Comparison of ENCODE assay signal across 14 cellular contexts in the genomic region with DNA sequence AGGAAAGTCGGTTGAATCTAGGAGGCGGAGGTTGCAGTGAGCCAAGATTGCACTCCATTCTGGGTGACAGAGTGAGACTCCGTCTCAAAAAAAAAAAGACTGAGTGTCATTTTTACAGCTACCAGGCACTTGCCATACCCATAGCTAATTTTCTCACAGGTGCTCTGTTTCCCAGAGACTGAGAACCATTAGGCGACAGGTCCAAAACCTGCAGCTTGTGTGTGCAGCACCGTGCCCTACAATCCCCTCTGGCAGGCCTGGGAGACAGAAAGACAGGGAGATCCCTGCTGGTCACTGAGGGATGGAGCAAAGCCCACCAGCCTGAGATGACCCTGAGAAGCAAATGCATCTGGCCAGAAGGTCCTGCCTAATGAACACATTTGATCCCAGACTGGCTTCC. TPM values are rescaled to one million over a fixed set of nuclear protein-coding genes. Genes with fewer than 3 reads are reported as not detected.
DNase-seq lines count a peak whose midpoint lies in the region; ATAC-seq, FAIRE-seq and TF ChIP-seq lines count a peak whose summit lies in the region.
"Had no signal": no experiment of that assay in that cellular context is flagged by ENCODE, and none has a peak within 500 bp of the region (broad histone marks: within the 10 kb centered on the region; RNA-seq: fewer than 3 reads in every experiment).

No MANE protein-coding gene starts in this region.

- peaks cover 2% of the 10 kb centered on the region; the same call in 1 of the 2 replicates for H4K20me1 ChIP-seq in KMS-11 (ENCODE audit: insufficient read depth)

- POLR2A ChIA-PET in CD8-positive, alpha-beta memory T cell (lab: Charles Lee) = no interaction called here

- no peaks in the 10 kb centered on the region for H3K27me3 ChIP-seq in CD8-positive, alpha-beta memory T cell (ENCODE audit: insufficient read depth, low read length, poor library complexity, severe bottlenecking)
- no peaks in the 10 kb centered on the region for H3K27me3 ChIP-seq in KMS-11 (ENCODE audit: insufficient read depth, low read depth)
- H3K27me3 ChIP-seq: brain microvascular endothelial cell, gastroesophageal sphincter, spleen, transverse colon had no signal

- TF ChIP-seq POLR2A in GM18505 (IDR thresholded peaks at IDR 0.05; ENCODE audit: borderline replicate concordance, extremely low read depth, insufficient read depth, insufficient read length) = no peak

- peak overlapping the region in 6 of 7 donors; percentile 86 to 99 (median 89) for H3K4me3 Mint-ChIP-seq in CD8-positive, alpha-beta memory T cell
- peak overlapping the region; percentile 39 for H3K4me3 Mint-ChIP-seq in activated T-helper 2 cell treated with anti-CD3 and anti-CD28 coated beads, Interferon-gamma antibody, Interleukin-2, Interleukin-4, amounts not matched to agents 10 μg/mL and 5 μg/mL and 100 μg/mL, durations not matched to agents 14 hours and 24 hours and 36 hours (ENCODE audit: low read depth)
- peak overlapping the region; percentile 90 to 98 (median 94) for H3K4me3 Mint-ChIP-seq in nephron

- peaks cover 0 to 5% of the 10 kb centered on the region in 2 donors for H3K27me3 Mint-ChIP-seq in CD8-positive, alpha-beta memory T cell
- H3K27me3 Mint-ChIP-seq in activated T-helper 2 cell treated with anti-CD3 and anti-CD28 coated beads, Interferon-gamma antibody, Interleukin-2, Interleukin-4, amounts not matched to agents 10 μg/mL and 5 μg/mL and 100 μg/mL, durations not matched to agents 14 hours and 24 hours and 36 hours (ENCODE audit: low read depth) = no peaks in the 10 kb centered on the region
- H3K27me3 Mint-ChIP-seq in nephron (ENCODE audit: low read depth) = no peaks in the 10 kb centered on the region

- no peak for FAIRE-seq in D721Med (lab: Jason Lieb, UNC)

- H3K36me3 Mint-ChIP-seq in CD8-positive, alpha-beta memory T cell = peaks cover 0 to 9% (median 0%) of the 10 kb centered on the region in 3 donors
- peaks cover 7% of the 10 kb centered on the region for H3K36me3 Mint-ChIP-seq in activated T-helper 2 cell treated with anti-CD3 and anti-CD28 coated beads, Interferon-gamma antibody, Interleukin-2, Interleukin-4, amounts not matched to agents 10 μg/mL and 5 μg/mL and 100 μg/mL, durations not matched to agents 14 hours and 24 hours and 36 hours (ENCODE audit: low read depth)
- H3K36me3 Mint-ChIP-seq in nephron (ENCODE audit: low read depth) = peaks cover 6% of the 10 kb centered on the region

- no peaks in the 10 kb centered on the region for H3K36me3 ChIP-seq in CD8-positive, alpha-beta memory T cell (ENCODE audit: insufficient read depth, low read length)
- H3K36me3 ChIP-seq in KMS-11 (ENCODE audit: insufficient read depth) = no peaks in the 10 kb centered on the region
- H3K36me3 ChIP-seq: brain microvascular endothelial cell, transverse colon had no signal

- peak overlapping the region in 3 of 8 donors; percentile 29 to 98 (median 33) for H3K27ac Mint-ChIP-seq in CD8-positive, alpha-beta memory T cell
- no peak overlapping the region for H3K27ac Mint-ChIP-seq in activated T-helper 2 cell treated with anti-CD3 and anti-CD28 coated beads, Interferon-gamma antibody, Interleukin-2, Interleukin-4, amounts not matched to agents 10 μg/mL and 5 μg/mL and 100 μg/mL, durations not matched to agents 14 hours and 24 hours and 36 hours
- H3K27ac Mint-ChIP-seq in nephron = peak overlapping the region in 2 of 3 experiments; percentile 32 to 39

- no peak overlapping the region for H3K27ac ChIP-seq in CD8-positive, alpha-beta memory T cell (ENCODE audit: low read depth, low read length)
- H3K27ac ChIP-seq in KMS-11 = no peak overlapping the region; the same call in 1 of the 2 replicates
- H3K27ac ChIP-seq: brain microvascular endothelial cell had no signal

- CTCF ChIA-PET in CD8-positive, alpha-beta memory T cell (lab: Charles Lee) = interaction anchor here (1.2 to 8.3 kb wide), 2 partner anchors 17 to 58 kb away, joined by 3 to 83 read pairs; no protein-coding TSS in a partner anchor

- peaks cover 10% of the 10 kb centered on the region for H3K4me1 ChIP-seq in CD8-positive, alpha-beta memory T cell (ENCODE audit: insufficient read depth, low read length)
- H3K4me1 ChIP-seq in KMS-11 (ENCODE audit: low read depth, poor library complexity, severe bottlenecking) = peaks cover 23% of the 10 kb centered on the region

- H3K4me1 Mint-ChIP-seq in CD8-positive, alpha-beta memory T cell = peaks cover 14 to 32% (median 14%) of the 10 kb centered on the region in 3 donors
- peaks cover 8% of the 10 kb centered on the region for H3K4me1 Mint-ChIP-seq in activated T-helper 2 cell treated with anti-CD3 and anti-CD28 coated beads, Interferon-gamma antibody, Interleukin-2, Interleukin-4, amounts not matched to agents 10 μg/mL and 5 μg/mL and 100 μg/mL, durations not matched to agents 14 hours and 24 hours and 36 hours (ENCODE audit: low read depth)
- peaks cover 15% of the 10 kb centered on the region for H3K4me1 Mint-ChIP-seq in nephron

- no peak overlapping the region for H2AFZ ChIP-seq in KMS-11 (ENCODE audit: low read depth)

- no peak overlapping the region for H3K4me3 ChIP-seq in CD8-positive, alpha-beta memory T cell (ENCODE audit: low read length)
- H3K4me3 ChIP-seq in KMS-11 (IDR thresholded peaks at IDR 0.05; ENCODE audit: insufficient read depth, low read depth, low read length) = no peak overlapping the region

- peak overlapping the region; percentile 98 for H3K4me2 ChIP-seq in KMS-11

- peaks cover 66% of the 10 kb centered on the region for H3K79me2 ChIP-seq in KMS-11 (ENCODE audit: insufficient read depth, low read depth)

- no peaks in the 10 kb centered on the region for H3K9me3 ChIP-seq in CD8-positive, alpha-beta memory T cell (ENCODE audit: low read length)
- H3K9me3 ChIP-seq: gastroesophageal sphincter, spleen, transverse colon had no signal

- no peak for ATAC-seq in GM18505 (IDR thresholded peaks at IDR 0.05; ENCODE audit: unreplicated experiment)
- ATAC-seq: gastroesophageal sphincter had no signal

- no peak for DNase-seq in CD8-positive, alpha-beta memory T cell
- no peak for DNase-seq in activated T-helper 2 cell treated with anti-CD3 and anti-CD28 coated beads, Interferon-gamma antibody, Interleukin-2, Interleukin-4, amounts not matched to agents 10 μg/mL and 5 μg/mL and 100 μg/mL, durations not matched to agents 14 hours and 24 hours and 36 hours (ENCODE audit: low spot score)
- DNase-seq in ecto neural progenitor cell (ENCODE audit: low spot score) (no peak), D721Med (ENCODE audit: insufficient read length, low spot score) (no peak)
- DNase-seq: brain microvascular endothelial cell, MV-4-11, NCI-H2171 treated with DMSO at 0.1 percent for 48 hours, spleen, transverse colon had no signal

- peaks cover 0 to 2% (median 0%) of the 10 kb centered on the region in 5 donors for H3K9me3 Mint-ChIP-seq in CD8-positive, alpha-beta memory T cell
- no peaks in the 10 kb centered on the region for H3K9me3 Mint-ChIP-seq in activated T-helper 2 cell treated with anti-CD3 and anti-CD28 coated beads, Interferon-gamma antibody, Interleukin-2, Interleukin-4, amounts not matched to agents 10 μg/mL and 5 μg/mL and 100 μg/mL, durations not matched to agents 14 hours and 24 hours and 36 hours
- H3K9me3 Mint-ChIP-seq in nephron = no peaks in the 10 kb centered on the region
- H3K9me3 Mint-ChIP-seq: T-helper 1 cell treated with Interleukin-12 subunit alpha and Interleukin-12 subunit beta and Interleukin-4 antibody, amounts not matched to agents 30 μg/mL and 1 μg/mL, for 36 hours had no signal

- TF ChIP-seq CTCF in KMS-11 (conservative IDR thresholded peaks at IDR 0.05; ENCODE audit: low read depth, low read length) = no peak
- TF ChIP-seq CTCF in nephron (IDR thresholded peaks at IDR 0.05; ENCODE audit: unreplicated experiment in 3 of 3) = no peak
- no peak for TF ChIP-seq CTCF in D721Med (IDR thresholded peaks at IDR 0.05; ENCODE audit: insufficient read depth, missing control alignments)

- intact Hi-C loops in activated T-helper 2 cell treated with anti-CD3 and anti-CD28 coated beads, Interferon-gamma antibody, Interleukin-2, Interleukin-4, amounts not matched to agents 10 μg/mL and 5 μg/mL and 100 μg/mL, durations not matched to agents 14 hours and 24 hours and 36 hours (cut with micrococcal nuclease) = loop anchor here (5.0 to 10.0 kb wide), 2 partner anchors 555 to 768 kb away; partner anchors contain the start of genes CLUAP1 and TRAP1

- no peak overlapping the region for H3K9ac ChIP-seq in KMS-11

RNA-seq across cellular contexts. Expression of gene TFAP4, which starts 2.7 kb away (rescaled TPM):
- 10 to 100 TPM; 43.0 to 43.8 TPM for total RNA-seq in CD8-positive, alpha-beta memory T cell
- polyA plus RNA-seq in CD8-positive, alpha-beta memory T cell = 0.92 TPM
- 40.4 and 41.9 TPM in 2 replicates for total RNA-seq in activated T-helper 2 cell treated with anti-CD3 and anti-CD28 coated beads, Interferon-gamma antibody, Interleukin-2, Interleukin-4, amounts not matched to agents 10 μg/mL and 5 μg/mL and 100 μg/mL, durations not matched to agents 14 hours and 24 hours and 36 hours

RNA-seq across cellular contexts. Expression of gene SRL, which starts 28.2 kb away (rescaled TPM):
- not detected for total RNA-seq in CD8-positive, alpha-beta memory T cell
- polyA plus RNA-seq in CD8-positive, alpha-beta memory T cell = not detected
- not detected in 2 replicates for total RNA-seq in activated T-helper 2 cell treated with anti-CD3 and anti-CD28 coated beads, Interferon-gamma antibody, Interleukin-2, Interleukin-4, amounts not matched to agents 10 μg/mL and 5 μg/mL and 100 μg/mL, durations not matched to agents 14 hours and 24 hours and 36 hours

RNA-seq across cellular contexts. Expression of gene GLIS2, which starts 45.8 kb away (rescaled TPM):
- total RNA-seq in CD8-positive, alpha-beta memory T cell = under 1 TPM; 0.13 to 0.26 TPM
- not detected for polyA plus RNA-seq in CD8-positive, alpha-beta memory T cell
- 2.1 and 2.5 TPM in 2 replicates for total RNA-seq in activated T-helper 2 cell treated with anti-CD3 and anti-CD28 coated beads, Interferon-gamma antibody, Interleukin-2, Interleukin-4, amounts not matched to agents 10 μg/mL and 5 μg/mL and 100 μg/mL, durations not matched to agents 14 hours and 24 hours and 36 hours

Comparison
In these comparisons a context has a peak if more than half of its experiments do, and no peak if none do; other contexts are left out.
1. H3K4me3 Mint-ChIP-seq: peak in every context shown above with its lines; median percentile 94 in nephron; 89 in CD8-positive, alpha-beta memory T cell; 39 in activated T-helper 2 cell treated with anti-CD3 and anti-CD28 coated beads, Interferon-gamma antibody, Interleukin-2, Interleukin-4, amounts not matched to agents 10 μg/mL and 5 μg/mL and 100 μg/mL, durations not matched to agents 14 hours and 24 hours and 36 hours.